ENCODE assay signal across 10 cellular contexts in the genomic region with DNA sequence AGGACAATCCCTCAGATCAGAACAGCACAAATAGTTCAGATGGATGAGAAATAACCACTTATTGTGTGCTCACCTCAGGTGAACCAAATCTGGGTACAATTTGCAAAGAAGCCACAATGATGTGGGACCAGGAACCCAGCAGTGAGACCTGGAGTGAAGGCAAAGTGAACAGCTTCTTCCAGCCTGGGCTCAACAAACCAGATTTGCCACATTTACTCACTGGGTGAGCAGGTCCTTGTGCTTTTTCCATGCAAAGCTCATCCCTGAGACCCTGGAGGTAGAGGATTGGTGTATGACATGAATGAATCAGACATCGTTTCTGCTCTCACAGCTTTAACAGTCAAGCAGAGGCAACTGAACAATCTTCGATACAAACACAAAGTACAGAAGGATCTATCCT. TPM values are rescaled to one million over a fixed set of nuclear protein-coding genes. Genes with fewer than 3 reads are reported as not detected.
"Had no signal": no experiment of that assay in that cellular context is flagged by ENCODE, and none has a peak within 500 bp of the region (broad histone marks: within the 10 kb centered on the region; RNA-seq: fewer than 3 reads in every experiment).

No MANE protein-coding gene starts in this region.

- ATAC-seq: GM23338, HCT116 had no signal

- H3K36me3 ChIP-seq: HAP-1 had no signal

- DNase-seq: GM23248, GOT3, H7, H9, HCEC 1CT, HFFc6 had no signal

- H3K27ac ChIP-seq: GM23248 had no signal

- H3K4me1 ChIP-seq: HAP-1 had no signal

- H3K4me3 Mint-ChIP-seq: GM23338, H9, HFFc6 had no signal

- H3K4me3 ChIP-seq: GM23248, GM23338, HAP-1 had no signal

- H3K9ac ChIP-seq: GM23248 had no signal

- H2AFZ ChIP-seq: GM23248, GM23338 had no signal

- H3K27ac Mint-ChIP-seq: GM23338, H9, HFFc6 had no signal

- H3K9me3 ChIP-seq: HAP-1 had no signal

- H3K9me3 Mint-ChIP-seq: HFFc6 had no signal

- H3K4me2 ChIP-seq: GM23338 had no signal

RNA-seq across cellular contexts. Expression of a gene that starts 29.1 kb away (rescaled TPM):
- total RNA-seq: H4 had no signal
